8 cellular contexts compared by ENCODE assay signal in genomic region chr19:42396542-42397314, GRCh38. TPM values are rescaled to one million over a fixed set of nuclear protein-coding genes. Genes with fewer than 3 reads are reported as not detected.
A peak's percentile ranks its signal among the peaks of the same experiment; 100 is the strongest.
DNase-seq lines count a peak whose midpoint lies in the region; ATAC-seq and TF ChIP-seq lines count a peak whose summit lies in the region.

No MANE protein-coding gene starts in this region.

- H3K4me1 ChIP-seq in CD8-positive, alpha-beta T cell (ENCODE audit: insufficient read depth, low read length), result peaks cover 21% of the 10 kb centered on the region
- H3K4me1 ChIP-seq in lung (ENCODE audit: control insufficient read depth in 2 of 2, insufficient read depth in 2 of 2, low read length in 2 of 2), result peaks cover 2 to 8% of the 10 kb centered on the region in 2 donors

- intact Hi-C loops in CD8-positive, alpha-beta T cell (cut with DNase I, micrococcal nuclease), result loop anchor here (1.0 to 5.0 kb wide), 5 partner anchors 9 to 72 kb away; partner anchors contain the start of gene MEGF8 (in 2 of the 2)

- H3K9me3 Mint-ChIP-seq in CD8-positive, alpha-beta T cell, result no peaks in the 10 kb centered on the region

- no peaks in the 10 kb centered on the region for H3K27me3 Mint-ChIP-seq in CD8-positive, alpha-beta T cell (ENCODE audit: low read depth)

- DNase-seq in CD8-positive, alpha-beta T cell, result peak; percentile 83 to 95 (median 90)
- peak; percentile 100 for DNase-seq in HPDE6-E6E7 (ENCODE audit: extremely low spot score)
- peak; percentile 47 for DNase-seq in NK-92 (lab: John Stamatoyannopoulos, UW; ENCODE audit: unreplicated experiment)
- DNase-seq in activated CD8-positive, alpha-beta memory T cell treated with anti-CD3 and anti-CD28 coated beads for 24 hours, result peak; percentile 100
- peak; percentile 81 for DNase-seq in effector CD8-positive, alpha-beta T cell (lab: John Stamatoyannopoulos, UW)
- peak; percentile 98 for DNase-seq in lung (ENCODE audit: low spot score)
- DNase-seq in stimulated activated CD4-positive, alpha-beta T cell treated with anti-CD3 and anti-CD28 coated beads, TNF-alpha, amount 100 ng/mL, for 24 hours (ENCODE audit: low read depth in 3 of 3), result peak; percentile 89 to 98 (median 90)

- peak overlapping the region; percentile 82 for H3K4me3 Mint-ChIP-seq in CD8-positive, alpha-beta T cell

- H3K27ac ChIP-seq in CD8-positive, alpha-beta T cell (ENCODE audit: low read depth, low read length), result peak overlapping the region; percentile 46
- H3K27ac ChIP-seq in lung (ENCODE audit: low read depth in 1 of 2, low read length in 1 of 2), result peak overlapping the region; percentile 62 to 78

- H3K36me3 ChIP-seq in CD8-positive, alpha-beta T cell (ENCODE audit: insufficient read depth, low read length), result no peaks in the 10 kb centered on the region
- H3K36me3 ChIP-seq in lung (ENCODE audit: control insufficient read depth in 2 of 2, insufficient read depth in 2 of 2, low read length in 2 of 2), result no peaks in the 10 kb centered on the region

- POLR2A ChIA-PET in CD8-positive, alpha-beta T cell (lab: Charles Lee), result interaction anchor here (0.7 to 1.4 kb wide), 2 partner anchors 27 to 69 kb away, joined by 3 to 6 read pairs; no protein-coding TSS in a partner anchor

- no peaks in the 10 kb centered on the region for H3K9me3 ChIP-seq in CD8-positive, alpha-beta T cell (ENCODE audit: low read length)
- no peaks in the 10 kb centered on the region for H3K9me3 ChIP-seq in lung (ENCODE audit: control insufficient read depth in 2 of 2, insufficient read depth in 1 of 2, low read length in 1 of 2)

- H3K27me3 ChIP-seq in CD8-positive, alpha-beta T cell (ENCODE audit: insufficient read depth, low read length), result no peaks in the 10 kb centered on the region
- no peaks in the 10 kb centered on the region for H3K27me3 ChIP-seq in lung (ENCODE audit: control insufficient read depth, insufficient read depth)

- ATAC-seq in CD8-positive, alpha-beta T cell, result peak; percentile 86
- ATAC-seq in GM19467 (IDR thresholded peaks at IDR 0.05; ENCODE audit: unreplicated experiment) (peak; percentile 96), lung (ENCODE audit: insufficient read depth, low FRiP score) (peak; percentile 96)

- CTCF ChIA-PET in CD8-positive, alpha-beta T cell (lab: Charles Lee), result interaction anchor here (0.7 to 2.1 kb wide), 4 partner anchors 15 to 42 kb away, joined by 3 to 9 read pairs (median 4); no protein-coding TSS in a partner anchor

- H3K36me3 Mint-ChIP-seq in CD8-positive, alpha-beta T cell, result no peaks in the 10 kb centered on the region

- H3K4me3 ChIP-seq in CD8-positive, alpha-beta T cell (ENCODE audit: low read depth, low read length), result peak overlapping the region; percentile 55
- peak overlapping the region; percentile 7 for H3K4me3 ChIP-seq in lung

- 1 to 2% methylated on average over 42 of the region's 42 CpGs for WGBS in lung, 2 donors

- H3K27ac Mint-ChIP-seq in CD8-positive, alpha-beta T cell, result peak overlapping the region; percentile 50

- TF ChIP-seq CTCF in CD8-positive, alpha-beta T cell (IDR thresholded peaks at IDR 0.05), result no peak
- no peak for TF ChIP-seq CTCF in lung (IDR thresholded peaks at IDR 0.05; ENCODE audit: control extremely low read depth, extremely low read depth)

- H3K4me1 Mint-ChIP-seq in CD8-positive, alpha-beta T cell (ENCODE audit: low read depth), result peaks cover 41% of the 10 kb centered on the region

RNA-seq across cellular contexts. Expression of gene CNFN, which starts 6.6 kb away (rescaled TPM):
- not detected for total RNA-seq in CD8-positive, alpha-beta T cell
- 1 to 10 TPM in 1 of 2 donors, not detected in 1; 1.0 TPM for total RNA-seq in lung
- 1 to 10 TPM; 2.2 to 4.1 TPM for polyA plus RNA-seq in lung

RNA-seq across cellular contexts. Expression of gene LIPE, which starts 30.5 kb away (rescaled TPM):
- total RNA-seq in CD8-positive, alpha-beta T cell, result 1 to 10 TPM; 4.8 to 8.6 TPM
- total RNA-seq in lung, result 1 to 10 TPM; 4.5 TPM
- 1 to 10 TPM; 3.6 to 7.7 TPM for polyA plus RNA-seq in lung

RNA-seq across cellular contexts. Expression of gene CXCL17, which starts 46.0 kb away (rescaled TPM):
- not detected for total RNA-seq in CD8-positive, alpha-beta T cell
- total RNA-seq in lung, result 100 to 1,000 TPM in 1 of 2 donors, 10 to 100 TPM in 1; 98.9 to 154 TPM
- polyA plus RNA-seq in lung, result 100 to 1,000 TPM; 289 to 688 TPM

Comparison
In these comparisons a context has a peak if more than half of its experiments do, and no peak if none do; other contexts are left out.
1. Peak in every context shown above with its lines: DNase-seq, ATAC-seq, H3K4me3 ChIP-seq and H3K27ac ChIP-seq.
2. DNase-seq: peak in every context shown above with its lines; median percentile 100 in HPDE6-E6E7; 100 in activated CD8-positive, alpha-beta memory T cell treated with anti-CD3 and anti-CD28 coated beads for 24 hours; 98 in lung; 90 in CD8-positive, alpha-beta T cell; 90 in stimulated activated CD4-positive, alpha-beta T cell treated with anti-CD3 and anti-CD28 coated beads, TNF-alpha, amount 100 ng/mL, for 24 hours; 81 in effector CD8-positive, alpha-beta T cell; 47 in NK-92.
3. RNA of gene CXCL17, which starts 46.0 kb away (total RNA-seq): 98.9 to 154 TPM in lung; not detected in CD8-positive, alpha-beta T cell; every median in the first group is over 10 times any median in the second.